Comparison of ENCODE assay signal across 8 cellular contexts in genomic region chr20:5000263-5001173, GRCh38. TPM values are rescaled to one million over a fixed set of nuclear protein-coding genes. Genes with fewer than 3 reads are reported as not detected.
DNase-seq lines count a peak whose midpoint lies in the region; ATAC-seq, FAIRE-seq and TF ChIP-seq lines count a peak whose summit lies in the region.

No MANE protein-coding gene starts in this region.

- CTCF ChIA-PET in A549 (lab: Yijun Ruan, JAX) (interaction anchor here (0.9 to 3.0 kb wide), 2 partner anchors 10 to 100 kb away, joined by 3 to 19 read pairs; no protein-coding TSS in a partner anchor), endothelial cell of umbilical vein (lab: Charles Lee) (interaction anchor here (1.3 to 2.7 kb wide), 3 partner anchors 12 to 242 kb away, joined by 3 to 9 read pairs (median 3); no protein-coding TSS in a partner anchor)
- CTCF ChIA-PET in activated CD4-positive, alpha-beta memory T cell treated with anti-CD3 and anti-CD28 coated beads for 36 hours (lab: Charles Lee) = interaction anchor here (1.0 to 3.9 kb wide), 4 partner anchors 9 to 100 kb away, joined by 3 to 27 read pairs (median 8); no protein-coding TSS in a partner anchor

- H3K4me3 ChIP-seq in A549 = peak overlapping the region; percentile 65
- H3K4me3 ChIP-seq in MG63 = peak overlapping the region; percentile 59
- H3K4me3 ChIP-seq in endothelial cell of umbilical vein (replicated peaks in 1 of 3; ENCODE audit: insufficient read depth in 1 of 3, low read depth in 1 of 3, low read length in 3 of 3) = peak overlapping the region; percentile 70 to 78 (median 70)
- peak overlapping the region; percentile 69 to 85 for H3K4me3 ChIP-seq in testis

- FAIRE-seq in A549 (lab: Jason Lieb, UNC) (no peak), endothelial cell of umbilical vein (lab: Jason Lieb, UNC) (peak; percentile 66)

- H3K4me1 ChIP-seq in A549 = peaks cover 20% of the 10 kb centered on the region
- H3K4me1 ChIP-seq in endothelial cell of umbilical vein (ENCODE audit: control insufficient read depth, extremely low read depth, insufficient read depth, low read length) = peaks cover 13% of the 10 kb centered on the region
- peaks cover 15% of the 10 kb centered on the region for H3K4me1 ChIP-seq in testis

- peak overlapping the region; percentile 83 for H3K4me3 Mint-ChIP-seq in activated CD4-positive, alpha-beta memory T cell treated with anti-CD3 and anti-CD28 coated beads for 36 hours

- no TSS peak for BruUV-seq in endothelial cell of umbilical vein (replicated peaks; lab: Mats Ljungman, UMichigan)

- no peak overlapping the region for H3K27ac Mint-ChIP-seq in activated CD4-positive, alpha-beta memory T cell treated with anti-CD3 and anti-CD28 coated beads for 36 hours

- H3K79me2 ChIP-seq in endothelial cell of umbilical vein (ENCODE audit: control insufficient read depth, insufficient read depth, low read length) = peaks cover 26% of the 10 kb centered on the region

- POLR2A ChIA-PET in A549 (lab: Yijun Ruan, JAX) = no interaction called here
- POLR2A ChIA-PET in activated CD4-positive, alpha-beta memory T cell treated with anti-CD3 and anti-CD28 coated beads for 36 hours (lab: Charles Lee) = interaction anchor here (0.6 kb wide), 1 partner anchor 42 kb away, joined by 3 read pairs; no protein-coding TSS in a partner anchor
- POLR2A ChIA-PET in endothelial cell of umbilical vein (lab: Charles Lee) = no interaction called here

- H3K9me3 ChIP-seq in A549 (no peaks in the 10 kb centered on the region), MG63 (no peaks in the 10 kb centered on the region), endothelial cell of umbilical vein (replicated peaks; ENCODE audit: control insufficient read depth, insufficient read depth, low read length) (no peaks in the 10 kb centered on the region), testis (no peaks in the 10 kb centered on the region)

- H3K9me3 Mint-ChIP-seq in activated CD4-positive, alpha-beta memory T cell treated with anti-CD3 and anti-CD28 coated beads for 36 hours = no peaks in the 10 kb centered on the region

- DNase-seq in A549 (ENCODE audit: low read depth in 1 of 2, low spot score in 1 of 2) (no peak), MG63 (peak; percentile 14), endothelial cell of umbilical vein (ENCODE audit: low read depth, low spot score) (no peak), midbrain (lab: John Stamatoyannopoulos, UW) (peak; percentile 59), testis (peak; percentile 73), COR-L47 (lab: John Stamatoyannopoulos, UW) (no peak)
- DNase-seq in activated CD4-positive, alpha-beta memory T cell treated with anti-CD3 and anti-CD28 coated beads for 36 hours = peak; percentile 43

- 22% methylated on average over 36 of the region's 53 CpGs for WGBS in A549 (ENCODE audit: missing lambda C conversion rate)
- WGBS in testis, 2 donors = 1 to 2% methylated on average over 18 to 50 of the region's 53 CpGs

- ATAC-seq in A549 (peak; percentile 33 to 60), GM18502 (IDR thresholded peaks at IDR 0.05; ENCODE audit: poor library complexity, unreplicated experiment) (peak; percentile 44)

- TF ChIP-seq EP300 in A549 (IDR thresholded peaks at IDR 0.05) = no peak

- dilution Hi-C loops in endothelial cell of umbilical vein (cut with MboI; ENCODE audit: extremely low pct_ligation_motif_present, low sequenced_read_pairs) = no loop called here

- no peaks in the 10 kb centered on the region for H3K36me3 ChIP-seq in MG63
- no peaks in the 10 kb centered on the region for H3K36me3 ChIP-seq in endothelial cell of umbilical vein (ENCODE audit: control insufficient read depth in 2 of 2, extremely low read depth in 1 of 2, insufficient read depth in 2 of 2, low read length in 2 of 2)
- H3K36me3 ChIP-seq in testis (ENCODE audit: low read depth, missing control alignments) = no peaks in the 10 kb centered on the region

- TF ChIP-seq POLR2A in A549 (IDR thresholded peaks at IDR 0.05; ENCODE audit: low read length) (no peak), endothelial cell of umbilical vein (IDR thresholded peaks at IDR 0.05; ENCODE audit: low read depth, low read length) (no peak), testis (IDR thresholded peaks at IDR 0.05) (no peak)

- H4K20me1 ChIP-seq in endothelial cell of umbilical vein (replicated peaks; ENCODE audit: control insufficient read depth, extremely low read depth, insufficient read depth, low read length) = peaks cover 3% of the 10 kb centered on the region

- intact Hi-C loops in activated CD4-positive, alpha-beta memory T cell treated with anti-CD3 and anti-CD28 coated beads for 36 hours (cut with micrococcal nuclease) = loop anchor here (2.0 to 5.0 kb wide), 2 partner anchors 78 to 188 kb away; no protein-coding TSS in a partner anchor
- intact Hi-C loops in endothelial cell of umbilical vein (cut with micrococcal nuclease) = loop anchor here (2.0 kb wide), 1 partner anchor 100 kb away; no protein-coding TSS in a partner anchor
- intact Hi-C loops in testis (cut with DNase I; ENCODE audit: low total_unique reads) = no loop called here

- peaks cover 2% of the 10 kb centered on the region for H3K36me3 Mint-ChIP-seq in activated CD4-positive, alpha-beta memory T cell treated with anti-CD3 and anti-CD28 coated beads for 36 hours

- no peaks in the 10 kb centered on the region for H3K27me3 ChIP-seq in MG63
- H3K27me3 ChIP-seq in endothelial cell of umbilical vein (ENCODE audit: control insufficient read depth in 2 of 2, insufficient read depth in 2 of 2, low read length in 2 of 2) = no peaks in the 10 kb centered on the region
- H3K27me3 ChIP-seq in testis = no peaks in the 10 kb centered on the region

- H3K27me3 Mint-ChIP-seq in activated CD4-positive, alpha-beta memory T cell treated with anti-CD3 and anti-CD28 coated beads for 36 hours = no peaks in the 10 kb centered on the region

- H3K4me2 ChIP-seq in A549 = peak overlapping the region; percentile 93
- peak overlapping the region; percentile 83 for H3K4me2 ChIP-seq in endothelial cell of umbilical vein (ENCODE audit: insufficient read depth, low read length)

- H3K9me1 ChIP-seq in endothelial cell of umbilical vein (replicated peaks; ENCODE audit: control insufficient read depth, extremely low read depth, insufficient read depth, low read length) = no peaks in the 10 kb centered on the region

- TF ChIP-seq CTCF in A549 (IDR thresholded peaks at IDR 0.05) (no peak), endothelial cell of umbilical vein (IDR thresholded peaks at IDR 0.05; ENCODE audit: extremely low read depth in 1 of 2, insufficient read depth in 1 of 2, low read depth in 1 of 2, low read length in 2 of 2) (no peak), testis (IDR thresholded peaks at IDR 0.05) (no peak)

- H3K4me1 Mint-ChIP-seq in activated CD4-positive, alpha-beta memory T cell treated with anti-CD3 and anti-CD28 coated beads for 36 hours (ENCODE audit: low read depth) = peaks cover 33% of the 10 kb centered on the region

- H3K27ac ChIP-seq in A549 (peak overlapping the region; percentile 77 to 90), endothelial cell of umbilical vein (ENCODE audit: insufficient read depth, low read depth, low read length) (no peak overlapping the region), testis (peak overlapping the region; percentile 69 to 72)

- H3K9ac ChIP-seq in endothelial cell of umbilical vein (replicated peaks; ENCODE audit: extremely low read depth, insufficient read depth, low read length) = peak overlapping the region; percentile 52

- TF ChIP-seq RAD21 in A549 (conservative IDR thresholded peaks at IDR 0.05 in 1 of 2, IDR thresholded peaks at IDR 0.05 in 1 of 2) = no peak

- H2AFZ ChIP-seq in endothelial cell of umbilical vein (ENCODE audit: low read depth, low read length) = peak overlapping the region; percentile 62

TF ChIP-seq in A549, 52 proteins besides CTCF, POLR2A, EP300 and RAD21 (continues in another document):
- TF ChIP-seq MYC (IDR thresholded peaks at IDR 0.05; ENCODE audit: borderline replicate concordance, low read length) (no peak), RNF2 (IDR thresholded peaks at IDR 0.05; ENCODE audit: borderline replicate concordance, low read depth) (peak; percentile 85; the same call in 1 of the 2 replicates), CEBPB (IDR thresholded peaks at IDR 0.05) (no peak), JUNB (IDR thresholded peaks at IDR 0.05) (no peak)

TF ChIP-seq in endothelial cell of umbilical vein, 7 proteins besides CTCF, POLR2A, EP300 and RAD21 (continues in another document):
- TF ChIP-seq MYC (IDR thresholded peaks at IDR 0.05; ENCODE audit: low read depth, low read length) (no peak), JUN (IDR thresholded peaks at IDR 0.05; ENCODE audit: borderline replicate concordance, insufficient read depth, insufficient read length, low read depth) (no peak), FOS (IDR thresholded peaks at IDR 0.05; ENCODE audit: borderline replicate concordance, insufficient read depth, low read length) (no peak), MAX (IDR thresholded peaks at IDR 0.05; ENCODE audit: insufficient read depth, insufficient read length) (no peak), POLR2AphosphoS5 (IDR thresholded peaks at IDR 0.05; ENCODE audit: insufficient read depth, low read depth, low read length) (no peak), GATA2 (IDR thresholded peaks at IDR 0.05; ENCODE audit: insufficient read depth, insufficient read length, low read depth, low read length) (no peak)

RNA-seq across cellular contexts. Expression of gene SLC23A2, which starts 0.8 kb away (rescaled TPM):
- 47.8 and 64.4 TPM in 2 replicates for polyA plus RNA-seq in A549 (2011; rRNA removed)
- 14.3 and 15.8 TPM in 2 replicates for polyA plus RNA-seq in A549 (2012; cell fraction: cytosol; rRNA removed)
- polyA plus RNA-seq in A549 (2012; cell fraction: nucleus; rRNA removed) = 29.8 and 36.5 TPM in 2 replicates
- 11.3 to 13.1 TPM (median 12.4 TPM) in 3 replicates for polyA plus RNA-seq in A549 (2017; fragmentation: RNase III; extraction: RNeasy Plus Mini Kit Qiagen cat#74134 plus additional on column Dnase treatment)
- 101 and 106 TPM in 2 replicates for polyA minus RNA-seq in A549 (2011; rRNA and poly(A)+ RNA removed)
- 5.1 and 5.9 TPM in 2 replicates for total RNA-seq in MG63 (2014; rRNA removed; shearing (Covaris generic); ENCODE audit: low replicate concordance)
- total RNA-seq in activated CD4-positive, alpha-beta memory T cell treated with anti-CD3 and anti-CD28 coated beads for 36 hours = 10 to 100 TPM; 14.0 to 14.9 TPM
- total RNA-seq in endothelial cell of umbilical vein = 23.3 and 24.4 TPM in 2 replicates
- 21.6 and 24.5 TPM in 2 replicates for polyA plus RNA-seq in endothelial cell of umbilical vein
- 12.8 and 13.4 TPM in 2 replicates for polyA plus RNA-seq in endothelial cell of umbilical vein (2011; cell fraction: cytosol; rRNA removed)
- polyA plus RNA-seq in endothelial cell of umbilical vein (2011; cell fraction: nucleus; rRNA removed) = 39.2 and 40.8 TPM in 2 replicates
- polyA plus RNA-seq in endothelial cell of umbilical vein (2012) = 15.1 and 17.8 TPM in 2 replicates
- 49.1 and 57.1 TPM in 2 replicates for polyA minus RNA-seq in endothelial cell of umbilical vein
- polyA minus RNA-seq in endothelial cell of umbilical vein (2011; cell fraction: cytosol; rRNA and poly(A)+ RNA removed) = 5.7 TPM
- 32.7 and 41.9 TPM in 2 replicates for polyA minus RNA-seq in endothelial cell of umbilical vein (2011; cell fraction: nucleus; rRNA and poly(A)+ RNA removed)
- total RNA-seq in testis = 10 to 100 TPM; 40.7 to 49.3 TPM
- 23.6 TPM for polyA plus RNA-seq in testis (ENCODE audit: insufficient read depth, low read depth, low replicate concordance)

Comparison
In these comparisons a context has a peak if more than half of its experiments do, and no peak if none do; other contexts are left out.
1. DNase-seq: peak in MG63 (single experiment), activated CD4-positive, alpha-beta memory T cell treated with anti-CD3 and anti-CD28 coated beads for 36 hours (single experiment), midbrain (single experiment) and testis (single experiment); none in A549 (0 of 2), endothelial cell of umbilical vein (single experiment) and COR-L47 (single experiment).
2. Peak in every context shown above with its lines, with median percentiles within 50 percentile points of each other: H3K4me3 ChIP-seq.